In the genomic region with DNA sequence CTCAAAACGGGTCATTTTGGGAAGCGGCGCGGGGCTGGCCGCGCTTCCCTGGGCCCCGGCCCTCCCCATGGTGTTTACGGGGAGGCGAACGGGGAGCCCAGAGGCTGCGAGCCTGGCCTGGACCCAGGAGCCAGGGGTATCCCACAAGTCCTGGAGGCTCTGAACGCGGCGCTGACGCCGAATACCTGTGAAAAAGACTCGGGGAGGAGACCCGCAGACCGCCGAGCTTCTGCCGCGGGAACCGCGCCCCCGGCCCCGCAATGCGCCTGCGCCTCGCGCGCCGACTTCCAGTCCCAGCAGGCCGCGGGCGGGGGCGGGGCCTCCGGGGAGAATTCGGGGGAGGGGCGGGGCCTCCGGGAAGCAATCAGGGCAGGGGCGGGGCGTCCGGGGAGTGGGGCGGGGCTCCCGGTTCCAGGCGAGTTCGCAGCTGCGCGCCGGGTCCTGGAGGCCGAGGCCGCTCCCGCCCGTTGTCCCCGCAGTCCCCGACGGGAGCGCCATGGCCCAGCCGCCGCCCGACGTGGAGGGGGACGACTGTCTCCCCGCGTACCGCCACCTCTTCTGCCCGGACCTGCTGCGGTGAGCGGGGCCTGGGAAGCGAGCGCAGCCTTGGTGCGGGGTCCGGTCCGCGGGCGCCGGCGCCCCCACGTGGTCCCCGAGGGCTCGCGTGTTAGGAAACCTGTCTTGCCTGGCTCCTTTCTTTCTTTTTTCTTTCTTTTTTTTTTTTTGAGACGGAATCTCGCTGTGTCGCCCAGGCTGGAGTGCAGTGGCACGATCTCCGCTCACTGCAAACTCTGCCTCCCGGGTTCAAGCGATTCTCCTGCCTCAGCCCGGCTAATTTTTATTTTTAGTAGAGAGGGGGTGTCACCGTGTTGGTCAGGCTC, we compare ENCODE assay signal across 8 cellular contexts. TPM values are rescaled to one million over a fixed set of nuclear protein-coding genes. Genes with fewer than 3 reads are reported as not detected.
DNase-seq lines count a peak whose midpoint lies in the region; ATAC-seq and TF ChIP-seq lines count a peak whose summit lies in the region.

A gene with protein sequence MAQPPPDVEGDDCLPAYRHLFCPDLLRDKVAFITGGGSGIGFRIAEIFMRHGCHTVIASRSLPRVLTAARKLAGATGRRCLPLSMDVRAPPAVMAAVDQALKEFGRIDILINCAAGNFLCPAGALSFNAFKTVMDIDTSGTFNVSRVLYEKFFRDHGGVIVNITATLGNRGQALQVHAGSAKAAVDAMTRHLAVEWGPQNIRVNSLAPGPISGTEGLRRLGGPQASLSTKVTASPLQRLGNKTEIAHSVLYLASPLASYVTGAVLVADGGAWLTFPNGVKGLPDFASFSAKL (plus strand): TSS at position 418 of the 881 bp plus-strand sequence. CDS start 79 bp downstream, at position 497.

- no peaks in the 10 kb centered on the region for H3K9me3 ChIP-seq in Karpas-422 (ENCODE audit: low read length)
- no peaks in the 10 kb centered on the region for H3K9me3 ChIP-seq in neuron (ENCODE audit: low read length)

- H3K4me3 ChIP-seq in Karpas-422 (ENCODE audit: low read length) = peak within 1 kb of the TSS; percentile 71
- peak within 1 kb of the TSS; percentile 74 for H3K4me3 ChIP-seq in neuron (ENCODE audit: low read length)

- peak within 1 kb of the TSS; percentile 73 for H3K4me2 ChIP-seq in Karpas-422 (ENCODE audit: low read depth, low read length, poor library complexity, severe bottlenecking)

- no peaks in the 10 kb centered on the region for H3K9me2 ChIP-seq in Karpas-422 (replicated peaks; ENCODE audit: insufficient read depth, low read length)

- H3K79me2 ChIP-seq in Karpas-422 (ENCODE audit: low read length) = no peaks in the 10 kb centered on the region

- DNase-seq in DMS53 treated with DMSO at 0.1 percent for 48 hours (lab: John Stamatoyannopoulos, UW; ENCODE audit: unreplicated experiment) (peak; percentile 57), Karpas-422 (peak; percentile 96), SHP77 (lab: John Stamatoyannopoulos, UW) (peak; percentile 76 to 88), foreskin keratinocyte (peak; percentile 52 to 70), stromal cell of bone marrow (ENCODE audit: low read depth) (peak; percentile 77)
- DNase-seq in activated gamma-delta T cell treated with anti-CD3 and anti-CD28 coated beads, Interleukin-2, amount 50 U/mL, for 16 hours (ENCODE audit: low read depth) = peak; percentile 99

- ATAC-seq in GM21576 (IDR thresholded peaks at IDR 0.05; ENCODE audit: unreplicated experiment) (peak; percentile 38), foreskin keratinocyte (peak; percentile 65)

- H4K20me1 ChIP-seq in Karpas-422 (ENCODE audit: insufficient read depth, low read depth, low read length) = 0 out of 2 replicates have a peak, but pooled peaks cover 7% of the 10 kb centered on the region

- no peaks in the 10 kb centered on the region for H3K27me3 ChIP-seq in Karpas-422 (ENCODE audit: low read length)
- no peaks in the 10 kb centered on the region for H3K27me3 ChIP-seq in foreskin keratinocyte
- H3K27me3 ChIP-seq in neuron (ENCODE audit: insufficient read depth, low read length) = no peaks in the 10 kb centered on the region

- no peaks in the 10 kb centered on the region for H3K36me3 ChIP-seq in Karpas-422 (ENCODE audit: insufficient read depth, low read length)
- peaks cover 17% of the 10 kb centered on the region for H3K36me3 ChIP-seq in neuron (ENCODE audit: insufficient read depth, low read length)

- H3K9ac ChIP-seq in Karpas-422 (ENCODE audit: low read length) = peak within 1 kb of the TSS; percentile 85

- H3K4me1 ChIP-seq in Karpas-422 (ENCODE audit: low read length) = peaks cover 39% of the 10 kb centered on the region
- H3K4me1 ChIP-seq in foreskin keratinocyte = peaks cover 4% of the 10 kb centered on the region
- peaks cover 8% of the 10 kb centered on the region for H3K4me1 ChIP-seq in neuron (ENCODE audit: insufficient read depth, low read length)

- peak; percentile 71 for TF ChIP-seq CTCF in foreskin keratinocyte (conservative IDR thresholded peaks at IDR 0.05)

- H2AFZ ChIP-seq in Karpas-422 (ENCODE audit: low read length) (peak within 1 kb of the TSS; percentile 92), neuron (ENCODE audit: low read depth, low read length) (no peak within 1 kb of the TSS)

- H3K27ac ChIP-seq in Karpas-422 (ENCODE audit: low read length) = peak within 1 kb of the TSS; percentile 67
- peak within 1 kb of the TSS; percentile 35 for H3K27ac ChIP-seq in foreskin keratinocyte

RNA-seq across cellular contexts. Expression of the gene that starts here (rescaled TPM):
- 5.3 and 10.4 TPM in 2 replicates for total RNA-seq in Karpas-422 (2014; rRNA removed; shearing (Covaris generic); ENCODE audit: low replicate concordance)
- total RNA-seq in foreskin keratinocyte = 10.5 and 13.8 TPM in 2 replicates
- 12.7 and 15.9 TPM in 2 replicates for polyA plus RNA-seq in foreskin keratinocyte

Comparison
In these comparisons a context has a peak if more than half of its experiments do, and no peak if none do; other contexts are left out.
1. Peak in every context shown above with its lines: DNase-seq, ATAC-seq, H3K4me3 ChIP-seq and H3K27ac ChIP-seq.